9 cellular contexts compared by ENCODE assay signal in the genomic region with DNA sequence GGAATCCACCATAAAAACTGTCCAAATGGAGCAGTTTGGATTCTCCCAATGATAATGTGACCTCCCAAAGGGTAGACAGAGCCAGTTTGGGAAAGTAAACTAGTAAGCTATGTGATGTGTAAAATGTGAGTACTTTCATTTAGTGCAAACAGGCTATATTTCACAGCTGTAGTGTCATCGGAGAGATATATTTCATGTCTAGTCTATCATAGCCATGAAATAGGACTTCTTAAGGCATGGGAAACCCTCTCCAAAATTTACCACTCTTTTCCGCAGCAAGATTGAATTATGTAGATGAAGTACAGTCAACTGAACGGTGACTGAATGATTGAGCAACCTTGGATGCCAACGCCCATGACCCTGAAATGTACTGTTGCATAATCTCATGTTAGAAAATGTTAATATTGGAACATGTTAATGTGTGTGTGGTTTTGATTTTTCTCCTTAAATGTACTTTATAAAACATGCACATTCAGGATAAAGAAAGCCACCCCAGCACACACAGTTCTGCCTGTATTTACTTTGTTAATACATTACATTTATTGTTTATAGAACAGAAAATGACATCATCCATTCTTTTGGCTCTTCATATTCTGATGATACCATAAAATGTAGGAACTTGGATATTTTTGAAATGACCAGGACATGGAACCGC.
DNase-seq lines count a peak whose midpoint lies in the region; ATAC-seq and TF ChIP-seq lines count a peak whose summit lies in the region.
"Had no signal": no experiment of that assay in that cellular context is flagged by ENCODE, and none has a peak within 500 bp of the region (broad histone marks: within the 10 kb centered on the region; RNA-seq: fewer than 3 reads in every experiment).

No MANE protein-coding gene starts in this region.

- no peaks in the 10 kb centered on the region for H3K9me3 Mint-ChIP-seq in nephron progenitor cell
- H3K9me3 Mint-ChIP-seq: dendritic cell treated with granulocyte-macrophage colony-stimulating factor and Interleukin-4, amounts not matched to agents 40 ng/mL and 50 ng/mL, for 4 days had no signal

- intact Hi-C loops in HCT116 (cut with micrococcal nuclease) (loop anchor here (1.0 to 10.0 kb wide), 2 partner anchors 131 to 1444 kb away; no protein-coding TSS in a partner anchor), ascending aorta (cut with DNase I) (loop anchor here (1.0 to 10.0 kb wide), 4 partner anchors 79 to 1444 kb away; no protein-coding TSS in a partner anchor), spleen (cut with DNase I; ENCODE audit: low total_unique reads) (no loop called here), dorsolateral prefrontal cortex (cut with DNase I) (loop anchor here (5.0 to 10.0 kb wide), 3 partner anchors 138 to 1443 kb away; partner anchors contain the start of gene NRP1 (in 2 of the 2))

- ATAC-seq in HCT116 (no peak), HG02870 (IDR thresholded peaks at IDR 0.05; ENCODE audit: unreplicated experiment) (no peak)

- POLR2A ChIA-PET in HCT116 (lab: Charles Lee) = no interaction called here

- H3K36me3 Mint-ChIP-seq in nephron progenitor cell (ENCODE audit: low read depth) = peaks cover 90% of the 10 kb centered on the region

- H3K4me3 ChIP-seq in HCT116 (replicated peaks in 1 of 2; ENCODE audit: low read depth in 1 of 2, low read length in 2 of 2) (no peak overlapping the region), ascending aorta (no peak overlapping the region), right atrium auricular region (no peak overlapping the region), spleen (no peak overlapping the region), dorsolateral prefrontal cortex (no peak overlapping the region)

- no peak for TF ChIP-seq CTCF in HCT116 (IDR thresholded peaks at IDR 0.05 in 2 of 3, conservative IDR thresholded peaks at IDR 0.05 in 1 of 3; ENCODE audit: borderline replicate concordance in 1 of 3, insufficient read depth in 1 of 3, low read depth in 2 of 3, low read length in 2 of 3)
- no peak for TF ChIP-seq CTCF in ascending aorta (IDR thresholded peaks at IDR 0.05)
- no peak for TF ChIP-seq CTCF in right atrium auricular region (IDR thresholded peaks at IDR 0.05)
- no peak for TF ChIP-seq CTCF in spleen (IDR thresholded peaks at IDR 0.05 in 8 of 11, conservative IDR thresholded peaks at IDR 0.05 in 3 of 11)
- no peak for TF ChIP-seq CTCF in dorsolateral prefrontal cortex (IDR thresholded peaks at IDR 0.05 in 54 of 56, conservative IDR thresholded peaks at IDR 0.05 in 2 of 56; ENCODE audit: low read depth in 1 of 56, partially characterized antibody in 56 of 56)
- no peak for TF ChIP-seq CTCF in nephron progenitor cell (IDR thresholded peaks at IDR 0.05)

- H3K4me1 ChIP-seq in HCT116 (ENCODE audit: control insufficient read depth in 1 of 2, insufficient read depth in 2 of 2, low read length in 2 of 2) (peaks cover 0 to 4% of the 10 kb centered on the region in 2 experiments; a peak in 1 of 4 replicates), ascending aorta (peaks cover 0 to 9% of the 10 kb centered on the region in 2 donors), right atrium auricular region (peaks cover 0 to 11% of the 10 kb centered on the region in 2 donors), spleen (peaks cover 11 to 60% (median 32%) of the 10 kb centered on the region in 6 donors)

- H3K27ac Mint-ChIP-seq in nephron progenitor cell = no peak overlapping the region
- H3K27ac Mint-ChIP-seq: dendritic cell treated with granulocyte-macrophage colony-stimulating factor and Interleukin-4, amounts not matched to agents 40 ng/mL and 50 ng/mL, for 4 days had no signal

- TF ChIP-seq RAD21 in HCT116 (IDR thresholded peaks at IDR 0.05; ENCODE audit: low read depth) = no peak

- peaks cover 82% of the 10 kb centered on the region for H3K4me1 Mint-ChIP-seq in nephron progenitor cell

- no peaks in the 10 kb centered on the region for H3K36me3 ChIP-seq in HCT116 (ENCODE audit: control insufficient read depth in 1 of 2, insufficient read depth in 2 of 2, low read length in 2 of 2)
- peaks cover 0 to 4% of the 10 kb centered on the region in 2 donors for H3K36me3 ChIP-seq in ascending aorta
- peaks cover 33% of the 10 kb centered on the region for H3K36me3 ChIP-seq in right atrium auricular region
- peaks cover 0 to 25% (median 0%) of the 10 kb centered on the region in 6 donors for H3K36me3 ChIP-seq in spleen

- H3K4me2 ChIP-seq in HCT116 (ENCODE audit: low read length) = peak overlapping the region; percentile 54

- no peak for TF ChIP-seq POLR2A in HCT116 (IDR thresholded peaks at IDR 0.05; ENCODE audit: borderline replicate concordance, extremely low read depth, insufficient read depth, insufficient read length)
- no peak for TF ChIP-seq POLR2A in spleen (IDR thresholded peaks at IDR 0.05)

- H3K27me3 ChIP-seq in HCT116 (ENCODE audit: insufficient read depth, low read length) = no peaks in the 10 kb centered on the region
- no peaks in the 10 kb centered on the region for H3K27me3 ChIP-seq in ascending aorta
- H3K27me3 ChIP-seq in right atrium auricular region = no peaks in the 10 kb centered on the region
- H3K27me3 ChIP-seq in spleen (replicated peaks in 1 of 7) = no peaks in the 10 kb centered on the region
- peaks cover 0 to 10% (median 0%) of the 10 kb centered on the region in 45 donors for H3K27me3 ChIP-seq in dorsolateral prefrontal cortex

- BruUV-seq in HCT116 (replicated peaks; lab: Mats Ljungman, UMichigan) = no TSS peak

- H2AFZ ChIP-seq in HCT116 (ENCODE audit: low read depth, low read length, poor library complexity, severe bottlenecking) = peak overlapping the region; percentile 76

- WGBS in spleen, 5 donors = 45 to 69% (median 54%) methylated on average over 5 of the region's 5 CpGs

- H3K4me3 Mint-ChIP-seq in nephron progenitor cell = no peak overlapping the region
- H3K4me3 Mint-ChIP-seq: dendritic cell treated with granulocyte-macrophage colony-stimulating factor and Interleukin-4, amounts not matched to agents 40 ng/mL and 50 ng/mL, for 4 days had no signal

- H3K79me2 ChIP-seq in HCT116 (ENCODE audit: insufficient read depth, low read length) = no peaks in the 10 kb centered on the region

- no peaks in the 10 kb centered on the region for H4K20me1 ChIP-seq in HCT116 (ENCODE audit: insufficient read depth)

- DNase-seq in HCT116 (ENCODE audit: low read depth, low spot score) (no peak), ascending aorta (ENCODE audit: low spot score in 2 of 2) (peak in 1 of 2 donors; percentile 71), right atrium auricular region (ENCODE audit: low spot score) (peak; percentile 78), spleen (no peak), dorsolateral prefrontal cortex (no peak), NCI-H1694 (lab: John Stamatoyannopoulos, UW) (no peak), nephron progenitor cell (no peak)

- H3K27ac ChIP-seq in HCT116 (ENCODE audit: low read depth, low read length) = no peak overlapping the region
- H3K27ac ChIP-seq in ascending aorta = peak overlapping the region; percentile 61 to 64
- H3K27ac ChIP-seq in right atrium auricular region = peak overlapping the region; percentile 41 to 54
- H3K27ac ChIP-seq in spleen = peak overlapping the region; percentile 4 to 63 (median 54)
- H3K27ac ChIP-seq in dorsolateral prefrontal cortex = no peak overlapping the region

- no peaks in the 10 kb centered on the region for H3K27me3 Mint-ChIP-seq in nephron progenitor cell (ENCODE audit: low read depth, poor library complexity)
- H3K27me3 Mint-ChIP-seq: dendritic cell treated with granulocyte-macrophage colony-stimulating factor and Interleukin-4, amounts not matched to agents 40 ng/mL and 50 ng/mL, for 4 days had no signal

- H3K9ac ChIP-seq in HCT116 (ENCODE audit: low read length) = no peak overlapping the region

- H3K9me3 ChIP-seq in HCT116 (ENCODE audit: control insufficient read depth in 1 of 2, insufficient read depth in 1 of 2, low read depth in 1 of 2, low read length in 2 of 2) = no peaks in the 10 kb centered on the region
- H3K9me3 ChIP-seq in ascending aorta = no peaks in the 10 kb centered on the region
- no peaks in the 10 kb centered on the region for H3K9me3 ChIP-seq in right atrium auricular region
- no peaks in the 10 kb centered on the region for H3K9me3 ChIP-seq in spleen

- no peaks in the 10 kb centered on the region for H3K9me2 ChIP-seq in HCT116 (ENCODE audit: insufficient read depth)

- CTCF ChIA-PET in HCT116 (lab: Charles Lee) = interaction anchor here (1.0 to 1.7 kb wide), 8 partner anchors 13 to 1444 kb away, joined by 3 to 14 read pairs (median 4); no protein-coding TSS in a partner anchor

- RAD21 ChIA-PET in HCT116 (lab: Charles Lee; ENCODE audit: low non-redundant PET in 1 of 2, low total read pairs in 2 of 2, uncharacterized antibody in 2 of 2, unreplicated experiment in 2 of 2) = no interaction called here

TF ChIP-seq in HCT116, 20 proteins besides CTCF, POLR2A, EP300 and RAD21 (continues in another document):
- TF ChIP-seq ZFX (IDR thresholded peaks at IDR 0.05) (no peak), EZH2 (IDR thresholded peaks at IDR 0.05) (no peak), ATF3 (IDR thresholded peaks at IDR 0.05) (no peak), SIN3A (IDR thresholded peaks at IDR 0.05; ENCODE audit: low read depth) (no peak), JUND (IDR thresholded peaks at IDR 0.05) (no peak), EGR1 (IDR thresholded peaks at IDR 0.05; ENCODE audit: low read depth) (no peak), ZNF274 (IDR thresholded peaks at IDR 0.05; ENCODE audit: low read depth, low read length) (no peak), TCF7L2 (IDR thresholded peaks at IDR 0.05; ENCODE audit: borderline replicate concordance, extremely low read depth, insufficient read depth, insufficient read length) (no peak), FOSL1 (IDR thresholded peaks at IDR 0.05; ENCODE audit: low read depth) (no peak)
- TF ChIP-seq, protein P1, sequence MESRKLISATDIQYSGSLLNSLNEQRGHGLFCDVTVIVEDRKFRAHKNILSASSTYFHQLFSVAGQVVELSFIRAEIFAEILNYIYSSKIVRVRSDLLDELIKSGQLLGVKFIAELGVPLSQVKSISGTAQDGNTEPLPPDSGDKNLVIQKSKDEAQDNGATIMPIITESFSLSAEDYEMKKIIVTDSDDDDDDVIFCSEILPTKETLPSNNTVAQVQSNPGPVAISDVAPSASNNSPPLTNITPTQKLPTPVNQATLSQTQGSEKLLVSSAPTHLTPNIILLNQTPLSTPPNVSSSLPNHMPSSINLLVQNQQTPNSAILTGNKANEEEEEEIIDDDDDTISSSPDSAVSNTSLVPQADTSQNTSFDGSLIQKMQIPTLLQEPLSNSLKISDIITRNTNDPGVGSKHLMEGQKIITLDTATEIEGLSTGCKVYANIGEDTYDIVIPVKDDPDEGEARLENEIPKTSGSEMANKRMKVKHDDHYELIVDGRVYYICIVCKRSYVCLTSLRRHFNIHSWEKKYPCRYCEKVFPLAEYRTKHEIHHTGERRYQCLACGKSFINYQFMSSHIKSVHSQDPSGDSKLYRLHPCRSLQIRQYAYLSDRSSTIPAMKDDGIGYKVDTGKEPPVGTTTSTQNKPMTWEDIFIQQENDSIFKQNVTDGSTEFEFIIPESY (IDR thresholded peaks at IDR 0.05; ENCODE audit: extremely low read depth, insufficient replicate concordance, low read length) = no peak

Comparison
In these comparisons a context has a peak if more than half of its experiments do, and no peak if none do; other contexts are left out.
1. H3K27ac ChIP-seq: peak in ascending aorta (2 of 2), right atrium auricular region (2 of 2) and spleen (8 of 8); none in HCT116 (single experiment) and dorsolateral prefrontal cortex (0 of 59).